8 cellular contexts compared by ENCODE assay signal in the genomic region with DNA sequence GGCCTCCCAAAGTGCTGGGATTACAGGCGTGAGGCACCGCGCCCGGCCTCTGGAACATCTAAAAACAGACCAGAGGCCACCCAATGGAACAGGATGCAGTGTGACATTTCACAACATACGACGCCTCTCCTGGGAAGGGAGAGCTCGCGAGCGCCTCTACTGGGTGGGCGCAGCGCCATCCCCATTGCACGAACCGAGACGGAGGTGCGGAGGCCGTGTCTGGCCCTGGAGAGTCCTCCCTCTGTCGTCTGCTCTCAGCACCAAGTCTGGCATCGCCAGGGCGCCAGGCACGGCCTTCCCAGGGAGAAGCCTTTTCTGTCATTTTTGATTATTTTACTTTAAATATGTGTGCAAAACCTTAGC. TPM values are rescaled to one million over a fixed set of nuclear protein-coding genes. Genes with fewer than 3 reads are reported as not detected.
DNase-seq lines count a peak whose midpoint lies in the region; ATAC-seq and TF ChIP-seq lines count a peak whose summit lies in the region.

No MANE protein-coding gene starts in this region.

- H3K36me3 ChIP-seq in H7 (replicated peaks; ENCODE audit: control insufficient read depth, insufficient read depth, low read length) (no peaks in the 10 kb centered on the region), hepatocyte (replicated peaks; ENCODE audit: insufficient read depth, low read depth) (no peaks in the 10 kb centered on the region)

- ATAC-seq in stimulated activated naive B cell treated with anti-CD40 and anti-IgM and Interleukin-4, amounts not matched to agents 10 μg/mL and 1 μg/mL and 100 μg/mL, for 72 hours (replicated peaks) = no peak
- ATAC-seq in GM19035 (IDR thresholded peaks at IDR 0.05; ENCODE audit: unreplicated experiment) (no peak), HG02642 (IDR thresholded peaks at IDR 0.05; ENCODE audit: poor library complexity, unreplicated experiment) (no peak)

- H2AFZ ChIP-seq in hepatocyte = peak overlapping the region; percentile 67

- no peak overlapping the region for H3K4me3 Mint-ChIP-seq in activated CD4-positive, alpha-beta memory T cell treated with anti-CD3 and anti-CD28 coated beads for 36 hours
- no peak overlapping the region for H3K4me3 Mint-ChIP-seq in stimulated activated naive B cell treated with anti-CD40 and anti-IgM and Interleukin-4, amounts not matched to agents 10 μg/mL and 1 μg/mL and 100 μg/mL, for 72 hours

- intact Hi-C loops in activated CD4-positive, alpha-beta memory T cell treated with anti-CD3 and anti-CD28 coated beads for 36 hours (cut with micrococcal nuclease) = loop anchor here (5.0 to 10.0 kb wide), 2 partner anchors 243 to 1225 kb away; partner anchors contain the start of gene SH3BP4

- no peak overlapping the region for H3K4me3 ChIP-seq in AG09309 (ENCODE audit: control insufficient read depth, low read depth, low read length)
- H3K4me3 ChIP-seq in H7 (ENCODE audit: insufficient read depth, low read depth, low read length) = peak overlapping the region; percentile 36
- H3K4me3 ChIP-seq in hepatocyte = no peak overlapping the region

- no peak overlapping the region for H3K27ac Mint-ChIP-seq in activated CD4-positive, alpha-beta memory T cell treated with anti-CD3 and anti-CD28 coated beads for 36 hours
- H3K27ac Mint-ChIP-seq in stimulated activated naive B cell treated with anti-CD40 and anti-IgM and Interleukin-4, amounts not matched to agents 10 μg/mL and 1 μg/mL and 100 μg/mL, for 72 hours = peak overlapping the region; percentile 14

- H3K4me2 ChIP-seq in hepatocyte = peak overlapping the region; percentile 88

- POLR2A ChIA-PET in activated CD4-positive, alpha-beta memory T cell treated with anti-CD3 and anti-CD28 coated beads for 36 hours (lab: Charles Lee) = no interaction called here

- CTCF ChIA-PET in activated CD4-positive, alpha-beta memory T cell treated with anti-CD3 and anti-CD28 coated beads for 36 hours (lab: Charles Lee) = interaction anchor here (1.0 to 3.3 kb wide), 6 partner anchors 12 to 412 kb away, joined by 3 to 24 read pairs (median 8); no protein-coding TSS in a partner anchor

- peaks cover 59% of the 10 kb centered on the region for H3K27me3 ChIP-seq in H7 (ENCODE audit: control insufficient read depth, insufficient read depth, low read length)
- peaks cover 91% of the 10 kb centered on the region for H3K27me3 ChIP-seq in hepatocyte

- peaks cover 20% of the 10 kb centered on the region for H3K4me1 ChIP-seq in hepatocyte (ENCODE audit: insufficient read depth)

- H3K27me3 Mint-ChIP-seq in activated CD4-positive, alpha-beta memory T cell treated with anti-CD3 and anti-CD28 coated beads for 36 hours = peaks cover 65% of the 10 kb centered on the region
- H3K27me3 Mint-ChIP-seq in stimulated activated naive B cell treated with anti-CD40 and anti-IgM and Interleukin-4, amounts not matched to agents 10 μg/mL and 1 μg/mL and 100 μg/mL, for 72 hours = peaks cover 68 to 95% of the 10 kb centered on the region in 2 donors

- H3K27ac ChIP-seq in hepatocyte = no peak overlapping the region

- H3K4me1 Mint-ChIP-seq in activated CD4-positive, alpha-beta memory T cell treated with anti-CD3 and anti-CD28 coated beads for 36 hours (ENCODE audit: low read depth) = peaks cover 7% of the 10 kb centered on the region
- H3K4me1 Mint-ChIP-seq in stimulated activated naive B cell treated with anti-CD40 and anti-IgM and Interleukin-4, amounts not matched to agents 10 μg/mL and 1 μg/mL and 100 μg/mL, for 72 hours = peaks cover 1 to 8% of the 10 kb centered on the region in 2 donors

- H3K9me2 ChIP-seq in hepatocyte (replicated peaks; ENCODE audit: insufficient read depth) = no peaks in the 10 kb centered on the region

- 22% methylated on average over 20 of the region's 20 CpGs for WGBS in hepatocyte (ENCODE audit: low lambda C conversion rate, missing lambda C conversion rate)

- H3K79me2 ChIP-seq in hepatocyte = no peaks in the 10 kb centered on the region

- no peaks in the 10 kb centered on the region for H3K36me3 Mint-ChIP-seq in activated CD4-positive, alpha-beta memory T cell treated with anti-CD3 and anti-CD28 coated beads for 36 hours
- H3K36me3 Mint-ChIP-seq in stimulated activated naive B cell treated with anti-CD40 and anti-IgM and Interleukin-4, amounts not matched to agents 10 μg/mL and 1 μg/mL and 100 μg/mL, for 72 hours = peaks cover 3% of the 10 kb centered on the region in 2 donors

- no peaks in the 10 kb centered on the region for H4K20me1 ChIP-seq in hepatocyte (ENCODE audit: insufficient read depth, poor library complexity, severe bottlenecking)

- TF ChIP-seq CTCF in AG09309 (IDR thresholded peaks at IDR 0.05; ENCODE audit: control insufficient read depth, insufficient read depth, low read depth, low read length, missing control alignments) (peak; percentile 27), hepatocyte (IDR thresholded peaks at IDR 0.05; ENCODE audit: poor library complexity) (peak; percentile 28)

- H3K9me3 ChIP-seq in hepatocyte (ENCODE audit: low read depth) = no peaks in the 10 kb centered on the region

- no peak for DNase-seq in AG09309 (ENCODE audit: low read depth)
- DNase-seq in H7 = peak; percentile 94
- DNase-seq in activated CD4-positive, alpha-beta memory T cell treated with anti-CD3 and anti-CD28 coated beads for 36 hours = peak; percentile 60
- peak; percentile 66 for DNase-seq in hepatocyte (ENCODE audit: low spot score)
- DNase-seq in stimulated activated naive B cell treated with anti-CD40 and anti-IgM and Interleukin-4, amounts not matched to agents 10 μg/mL and 1 μg/mL and 100 μg/mL, for 72 hours = no peak
- no peak for DNase-seq in activated CD4-positive, CD25-positive, alpha-beta regulatory T cell (lab: John Stamatoyannopoulos, UW)

- H3K9me3 Mint-ChIP-seq in activated CD4-positive, alpha-beta memory T cell treated with anti-CD3 and anti-CD28 coated beads for 36 hours = no peaks in the 10 kb centered on the region
- H3K9me3 Mint-ChIP-seq in stimulated activated naive B cell treated with anti-CD40 and anti-IgM and Interleukin-4, amounts not matched to agents 10 μg/mL and 1 μg/mL and 100 μg/mL, for 72 hours = peaks cover 0 to 3% of the 10 kb centered on the region in 2 donors

RNA-seq across cellular contexts. Expression of gene GBX2, which starts 9.4 kb away (rescaled TPM):
- total RNA-seq in H7 (2014; rRNA removed; shearing (Covaris generic)) = 24.4 and 27.3 TPM in 2 replicates
- not detected for total RNA-seq in activated CD4-positive, alpha-beta memory T cell treated with anti-CD3 and anti-CD28 coated beads for 36 hours
- total RNA-seq in hepatocyte = not detected in 2 replicates
- 0.45 TPM in 1 of 2 replicates, not detected in the other for polyA plus RNA-seq in hepatocyte

Comparison
In these comparisons a context has a peak if more than half of its experiments do, and no peak if none do; other contexts are left out.
1. DNase-seq: peak in H7 (single experiment), activated CD4-positive, alpha-beta memory T cell treated with anti-CD3 and anti-CD28 coated beads for 36 hours (single experiment) and hepatocyte (single experiment); none in AG09309 (single experiment), stimulated activated naive B cell treated with anti-CD40 and anti-IgM and Interleukin-4, amounts not matched to agents 10 μg/mL and 1 μg/mL and 100 μg/mL, for 72 hours (single experiment) and activated CD4-positive, CD25-positive, alpha-beta regulatory T cell (0 of 4).
2. RNA of gene GBX2, which starts 9.4 kb away (total RNA-seq): 24.4 to 27.3 TPM in H7; not detected in hepatocyte and not detected in activated CD4-positive, alpha-beta memory T cell treated with anti-CD3 and anti-CD28 coated beads for 36 hours; every median in the first group is over 10 times any median in the second.